13 cellular contexts compared by ENCODE assay signal in the genomic region with DNA sequence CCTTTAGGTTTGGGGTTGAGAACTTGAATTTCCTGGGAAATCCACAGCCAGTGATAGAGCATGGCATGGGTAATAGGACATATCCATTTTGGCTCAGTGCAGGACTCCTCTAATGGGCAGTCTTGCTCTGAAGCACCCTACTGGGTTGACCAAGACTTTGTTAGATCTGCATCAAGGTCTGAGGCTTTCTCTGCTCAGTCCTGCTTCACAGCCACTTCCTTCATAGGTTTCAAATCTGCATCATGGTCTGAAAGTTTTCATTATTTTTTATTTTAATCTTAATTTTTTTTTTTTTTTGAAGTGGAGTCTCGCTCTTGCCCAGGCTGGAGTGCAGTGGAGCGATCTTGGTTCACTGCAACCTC. TPM values are rescaled to one million over a fixed set of nuclear protein-coding genes. Genes with fewer than 3 reads are reported as not detected.
A peak's percentile ranks its signal among the peaks of the same experiment; 100 is the strongest.
DNase-seq lines count a peak whose midpoint lies in the region; ATAC-seq and TF ChIP-seq lines count a peak whose summit lies in the region.
"Had no signal": no experiment of that assay in that cellular context is flagged by ENCODE, and none has a peak within 500 bp of the region (broad histone marks: within the 10 kb centered on the region; RNA-seq: fewer than 3 reads in every experiment).

No MANE protein-coding gene starts in this region.

- no peaks in the 10 kb centered on the region for H3K9me3 ChIP-seq in testis
- H3K9me3 ChIP-seq: upper lobe of right lung had no signal

- peak overlapping the region; percentile 87 for H3K27ac Mint-ChIP-seq in activated naive CD4-positive, alpha-beta T cell treated with anti-CD3 and anti-CD28 coated beads, Interleukin-2, amount 50 U/mL, for 24 hours
- H3K27ac Mint-ChIP-seq in activated naive CD4-positive, alpha-beta T cell treated with anti-CD3 and anti-CD28 coated beads for 36 hours, result no peak overlapping the region
- no peak overlapping the region for H3K27ac Mint-ChIP-seq in Calu3 (ENCODE audit: unreplicated experiment)

- TF ChIP-seq CTCF in KMS-11 (conservative IDR thresholded peaks at IDR 0.05; ENCODE audit: low read depth, low read length) (no peak), testis (IDR thresholded peaks at IDR 0.05) (no peak), Calu3 (IDR thresholded peaks at IDR 0.05; ENCODE audit: unreplicated experiment) (no peak)

- H3K36me3 ChIP-seq in KMS-11 (ENCODE audit: insufficient read depth) (no peaks in the 10 kb centered on the region), testis (ENCODE audit: low read depth, missing control alignments) (no peaks in the 10 kb centered on the region)
- H3K36me3 ChIP-seq: upper lobe of right lung had no signal

- no peak overlapping the region for H3K4me3 Mint-ChIP-seq in activated naive CD4-positive, alpha-beta T cell treated with anti-CD3 and anti-CD28 coated beads, Interleukin-2, amount 50 U/mL, for 24 hours
- no peak overlapping the region for H3K4me3 Mint-ChIP-seq in activated naive CD4-positive, alpha-beta T cell treated with anti-CD3 and anti-CD28 coated beads for 36 hours
- H3K4me3 Mint-ChIP-seq in Calu3 (ENCODE audit: low read depth, unreplicated experiment), result no peak overlapping the region

- peaks cover 11% of the 10 kb centered on the region; the same call in 1 of the 2 replicates for H4K20me1 ChIP-seq in KMS-11 (ENCODE audit: insufficient read depth)

- H3K79me2 ChIP-seq in KMS-11 (ENCODE audit: insufficient read depth, low read depth), result peaks cover 83% of the 10 kb centered on the region

- H3K4me1 ChIP-seq in KMS-11 (ENCODE audit: low read depth, poor library complexity, severe bottlenecking) (peaks cover 45% of the 10 kb centered on the region), testis (no peaks in the 10 kb centered on the region)
- H3K4me1 ChIP-seq: parathyroid adenoma, upper lobe of right lung had no signal

- CTCF ChIA-PET in activated naive CD4-positive, alpha-beta T cell treated with anti-CD3 and anti-CD28 coated beads for 36 hours (lab: Charles Lee), result interaction anchor here (0.6 to 1.4 kb wide), 3 partner anchors 9 to 34 kb away, joined by 3 read pairs; no protein-coding TSS in a partner anchor
- CTCF ChIA-PET in Calu3 (lab: Charles Lee), result no interaction called here

- H3K27me3 ChIP-seq in KMS-11 (ENCODE audit: insufficient read depth, low read depth), result no peaks in the 10 kb centered on the region
- H3K27me3 ChIP-seq in testis, result no peaks in the 10 kb centered on the region
- H3K27me3 ChIP-seq: cardiac muscle cell, upper lobe of right lung had no signal

- no peak for DNase-seq in activated naive CD4-positive, alpha-beta T cell treated with anti-CD3 and anti-CD28 coated beads for 36 hours
- DNase-seq in testis (no peak), NCI-H748 (lab: John Stamatoyannopoulos, UW; ENCODE audit: unreplicated experiment) (no peak), Calu3 (no peak), iPS-NIHi11 (ENCODE audit: low spot score) (no peak)
- DNase-seq: upper lobe of right lung had no signal

- H2AFZ ChIP-seq in KMS-11 (ENCODE audit: low read depth), result no peak overlapping the region
- H2AFZ ChIP-seq: parathyroid adenoma had no signal

- H3K9ac ChIP-seq in KMS-11, result no peak overlapping the region
- H3K9ac ChIP-seq: parathyroid adenoma had no signal

- H3K36me3 Mint-ChIP-seq in activated naive CD4-positive, alpha-beta T cell treated with anti-CD3 and anti-CD28 coated beads, Interleukin-2, amount 50 U/mL, for 24 hours, result peaks cover 2% of the 10 kb centered on the region
- H3K36me3 Mint-ChIP-seq in activated naive CD4-positive, alpha-beta T cell treated with anti-CD3 and anti-CD28 coated beads for 36 hours (ENCODE audit: low read depth), result peaks cover 6% of the 10 kb centered on the region
- H3K36me3 Mint-ChIP-seq in Calu3 (ENCODE audit: insufficient read depth, unreplicated experiment), result peaks cover 8% of the 10 kb centered on the region

- H3K27me3 Mint-ChIP-seq in activated naive CD4-positive, alpha-beta T cell treated with anti-CD3 and anti-CD28 coated beads, Interleukin-2, amount 50 U/mL, for 24 hours, result no peaks in the 10 kb centered on the region
- no peaks in the 10 kb centered on the region for H3K27me3 Mint-ChIP-seq in activated naive CD4-positive, alpha-beta T cell treated with anti-CD3 and anti-CD28 coated beads for 36 hours (ENCODE audit: low read depth)
- no peaks in the 10 kb centered on the region for H3K27me3 Mint-ChIP-seq in Calu3 (ENCODE audit: unreplicated experiment)

- TF ChIP-seq POLR2A in testis (IDR thresholded peaks at IDR 0.05), result no peak

- H3K4me1 Mint-ChIP-seq in activated naive CD4-positive, alpha-beta T cell treated with anti-CD3 and anti-CD28 coated beads, Interleukin-2, amount 50 U/mL, for 24 hours, result peaks cover 63% of the 10 kb centered on the region
- H3K4me1 Mint-ChIP-seq in activated naive CD4-positive, alpha-beta T cell treated with anti-CD3 and anti-CD28 coated beads for 36 hours (ENCODE audit: low read depth), result peaks cover 51% of the 10 kb centered on the region
- peaks cover 20% of the 10 kb centered on the region for H3K4me1 Mint-ChIP-seq in Calu3 (ENCODE audit: low read depth, unreplicated experiment)

- peak; percentile 48 for ATAC-seq in HG02642 (IDR thresholded peaks at IDR 0.05; ENCODE audit: poor library complexity, unreplicated experiment)
- ATAC-seq: left lobe of liver, SK-N-SH treated with all-trans-retinoic acid at 6 μM for 48 hours, upper lobe of right lung had no signal

- H3K4me3 ChIP-seq in KMS-11 (IDR thresholded peaks at IDR 0.05; ENCODE audit: insufficient read depth, low read depth, low read length), result no peak overlapping the region
- H3K4me3 ChIP-seq in testis, result no peak overlapping the region
- H3K4me3 ChIP-seq: cardiac muscle cell, upper lobe of right lung had no signal

- H3K4me2 ChIP-seq in KMS-11, result peak overlapping the region; percentile 31; the same call in 1 of the 2 replicates

- H3K9me3 Mint-ChIP-seq in activated naive CD4-positive, alpha-beta T cell treated with anti-CD3 and anti-CD28 coated beads, Interleukin-2, amount 50 U/mL, for 24 hours, result no peaks in the 10 kb centered on the region
- H3K9me3 Mint-ChIP-seq in activated naive CD4-positive, alpha-beta T cell treated with anti-CD3 and anti-CD28 coated beads for 36 hours, result no peaks in the 10 kb centered on the region
- no peaks in the 10 kb centered on the region for H3K9me3 Mint-ChIP-seq in Calu3 (ENCODE audit: low read depth, unreplicated experiment)

- 98 to 100% methylated on average over 2 of the region's 2 CpGs for WGBS in testis, 2 donors

- no TSS peak for BruUV-seq in Calu3 (replicated peaks; lab: Mats Ljungman, UMichigan)

- intact Hi-C loops in activated naive CD4-positive, alpha-beta T cell treated with anti-CD3 and anti-CD28 coated beads for 36 hours (cut with micrococcal nuclease), result loop anchor here (1.0 kb wide), 1 partner anchor 13 kb away; no protein-coding TSS in a partner anchor
- intact Hi-C loops in testis (cut with DNase I; ENCODE audit: low total_unique reads), result no loop called here
- intact Hi-C loops in Calu3 (cut with micrococcal nuclease; ENCODE audit: unreplicated experiment), result no loop called here

- H3K27ac ChIP-seq in KMS-11 (peak overlapping the region; percentile 46; the same call in 1 of the 2 replicates), testis (no peak overlapping the region)
- H3K27ac ChIP-seq: cardiac muscle cell, parathyroid adenoma, upper lobe of right lung had no signal

RNA-seq across cellular contexts. Expression of a gene that starts 36.5 kb away (rescaled TPM):
- total RNA-seq in activated naive CD4-positive, alpha-beta T cell treated with anti-CD3 and anti-CD28 coated beads for 36 hours, result 100 to 1,000 TPM; 101 to 117 TPM
- total RNA-seq in testis (10 to 100 TPM; 80.0 to 86.5 TPM), Calu3 (2022) (76.9 and 81.4 TPM in 2 replicates)
- 91.5 TPM for polyA plus RNA-seq in testis (ENCODE audit: insufficient read depth, low read depth, low replicate concordance)
